ENCODE assay signal across 7 cellular contexts in genomic region chr12:57745485-57745881, GRCh38. TPM values are rescaled to one million over a fixed set of nuclear protein-coding genes. Genes with fewer than 3 reads are reported as not detected.
DNase-seq lines count a peak whose midpoint lies in the region; ATAC-seq and TF ChIP-seq lines count a peak whose summit lies in the region.

No MANE protein-coding gene starts in this region.

- DNase-seq in HFFc6 (no peak), right cardiac atrium (peak in 1 of 3 donors; percentile 34), spleen (peak; percentile 74), AG08396 (ENCODE audit: low spot score) (no peak)
- DNase-seq in activated CD8-positive, alpha-beta T cell treated with anti-CD3 and anti-CD28 coated beads for 36 hours: no peak
- no peak for DNase-seq in stimulated activated CD8-positive, alpha-beta memory T cell treated with anti-CD3 and anti-CD28 coated beads, Interleukin-4, amount 100 ng/mL, for 48 hours

- POLR2A ChIA-PET in activated CD8-positive, alpha-beta T cell treated with anti-CD3 and anti-CD28 coated beads for 36 hours (lab: Charles Lee): interaction anchor here (1.1 to 3.1 kb wide), 5 partner anchors 11 to 97 kb away, joined by 3 to 9 read pairs (median 6); no protein-coding TSS in a partner anchor

- peak overlapping the region; percentile 98 for H3K4me3 Mint-ChIP-seq in HFFc6
- peak overlapping the region; percentile 92 for H3K4me3 Mint-ChIP-seq in activated CD8-positive, alpha-beta T cell treated with anti-CD3 and anti-CD28 coated beads for 36 hours

- peaks cover 0 to 46% (median 36%) of the 10 kb centered on the region in 6 donors for H3K36me3 ChIP-seq in spleen

- H3K27ac Mint-ChIP-seq in HFFc6: peak overlapping the region; percentile 99
- H3K27ac Mint-ChIP-seq in activated CD8-positive, alpha-beta T cell treated with anti-CD3 and anti-CD28 coated beads for 36 hours: peak overlapping the region; percentile 94

- TF ChIP-seq POLR2A in spleen (IDR thresholded peaks at IDR 0.05): no peak

- H3K27me3 Mint-ChIP-seq in HFFc6 (ENCODE audit: insufficient read depth): peaks cover 15% of the 10 kb centered on the region
- H3K27me3 Mint-ChIP-seq in activated CD8-positive, alpha-beta T cell treated with anti-CD3 and anti-CD28 coated beads for 36 hours: no peaks in the 10 kb centered on the region

- H3K27ac ChIP-seq in right cardiac atrium (ENCODE audit: low read length) (peak overlapping the region; percentile 97), spleen (peak overlapping the region; percentile 86 to 94 (median 92))

- peaks cover 29% of the 10 kb centered on the region for H3K4me1 Mint-ChIP-seq in HFFc6 (ENCODE audit: low read depth)
- peaks cover 46% of the 10 kb centered on the region for H3K4me1 Mint-ChIP-seq in activated CD8-positive, alpha-beta T cell treated with anti-CD3 and anti-CD28 coated beads for 36 hours (ENCODE audit: low read depth)

- peaks cover 30% of the 10 kb centered on the region for H3K36me3 Mint-ChIP-seq in HFFc6 (ENCODE audit: low read depth)
- peaks cover 45% of the 10 kb centered on the region for H3K36me3 Mint-ChIP-seq in activated CD8-positive, alpha-beta T cell treated with anti-CD3 and anti-CD28 coated beads for 36 hours (ENCODE audit: low read depth)

- H3K4me1 ChIP-seq in right cardiac atrium (ENCODE audit: control insufficient read depth, insufficient read depth, low read length) (peaks cover 2% of the 10 kb centered on the region), spleen (peaks cover 18 to 63% (median 45%) of the 10 kb centered on the region in 6 donors)

- intact Hi-C loops in activated CD8-positive, alpha-beta T cell treated with anti-CD3 and anti-CD28 coated beads for 36 hours (cut with micrococcal nuclease): no loop called here
- intact Hi-C loops in right cardiac atrium (cut with DNase I): no loop called here
- intact Hi-C loops in spleen (cut with DNase I; ENCODE audit: low total_unique reads): no loop called here

- peaks cover 3% of the 10 kb centered on the region; the same call in 1 of the 2 replicates for H3K9me3 Mint-ChIP-seq in HFFc6
- no peaks in the 10 kb centered on the region for H3K9me3 Mint-ChIP-seq in activated CD8-positive, alpha-beta T cell treated with anti-CD3 and anti-CD28 coated beads for 36 hours

- no peak for TF ChIP-seq CTCF in HFFc6 (IDR thresholded peaks at IDR 0.05)
- no peak for TF ChIP-seq CTCF in activated CD8-positive, alpha-beta T cell treated with anti-CD3 and anti-CD28 coated beads for 36 hours (IDR thresholded peaks at IDR 0.05)
- no peak for TF ChIP-seq CTCF in spleen (IDR thresholded peaks at IDR 0.05 in 8 of 11, conservative IDR thresholded peaks at IDR 0.05 in 3 of 11)

- H3K27me3 ChIP-seq in right cardiac atrium (ENCODE audit: control insufficient read depth, insufficient read depth) (no peaks in the 10 kb centered on the region), spleen (replicated peaks in 1 of 7) (no peaks in the 10 kb centered on the region)

- H3K9me3 ChIP-seq in right cardiac atrium (ENCODE audit: control insufficient read depth, low read length): no peaks in the 10 kb centered on the region
- H3K9me3 ChIP-seq in spleen: no peaks in the 10 kb centered on the region

- 38% methylated on average over 8 of the region's 8 CpGs for WGBS in right cardiac atrium
- WGBS in spleen, 5 donors: 44 to 56% (median 54%) methylated on average over 7 to 8 of the region's 8 CpGs

- ATAC-seq in activated CD8-positive, alpha-beta T cell treated with anti-CD3 and anti-CD28 coated beads for 36 hours: no peak
- ATAC-seq in right cardiac atrium (peak; percentile 3 to 18), GM18873 (IDR thresholded peaks at IDR 0.05; ENCODE audit: low FRiP score, unreplicated experiment) (no peak)

- CTCF ChIA-PET in activated CD8-positive, alpha-beta T cell treated with anti-CD3 and anti-CD28 coated beads for 36 hours (lab: Charles Lee): interaction anchor here (0.7 to 2.6 kb wide), 5 partner anchors 11 to 162 kb away, joined by 3 to 13 read pairs (median 4); no protein-coding TSS in a partner anchor

- H3K4me3 ChIP-seq in right cardiac atrium (ENCODE audit: low read length) (peak overlapping the region; percentile 89), spleen (peak overlapping the region; percentile 42 to 78 (median 63))

RNA-seq across cellular contexts. Expression of gene TSPAN31, which starts 0.6 kb away (rescaled TPM):
- 10 to 100 TPM; 20.3 to 32.3 (median 24.3) TPM for total RNA-seq in HFFc6 (2021; fragmentation: NEBNext Ultra II Directional; extraction: Animal tissue kit (Norgen Biotek cat#: 25700))
- 1 to 10 TPM; 6.9 to 7.5 TPM for total RNA-seq in activated CD8-positive, alpha-beta T cell treated with anti-CD3 and anti-CD28 coated beads for 36 hours
- total RNA-seq in right cardiac atrium: 10 to 100 TPM; 31.5 to 41.3 (median 34.5) TPM
- 43.9 TPM for polyA plus RNA-seq in right cardiac atrium
- total RNA-seq in spleen: 10 to 100 TPM; 27.1 to 93.1 (median 33.4) TPM
- 10 to 100 TPM; 16.9 to 25.9 (median 25.3) TPM for polyA plus RNA-seq in spleen

RNA-seq across cellular contexts. Expression of gene CDK4, which starts 6.6 kb away (rescaled TPM):
- total RNA-seq in HFFc6 (2021; fragmentation: NEBNext Ultra II Directional; extraction: Animal tissue kit (Norgen Biotek cat#: 25700)): 100 to 1,000 TPM; 112 to 140 (median 116) TPM
- total RNA-seq in activated CD8-positive, alpha-beta T cell treated with anti-CD3 and anti-CD28 coated beads for 36 hours: 100 to 1,000 TPM; 218 to 221 TPM
- total RNA-seq in right cardiac atrium: 10 to 100 TPM; 50.9 to 53.9 (median 53.4) TPM
- 29.7 TPM for polyA plus RNA-seq in right cardiac atrium
- 10 to 100 TPM; 34.3 to 77.8 (median 51.6) TPM for total RNA-seq in spleen
- 10 to 100 TPM; 36.2 to 72.0 (median 56.0) TPM for polyA plus RNA-seq in spleen

RNA-seq across cellular contexts. Expression of gene AGAP2, which starts 6.9 kb away (rescaled TPM):
- under 1 TPM; 0.14 to 0.18 (median 0.14) TPM for total RNA-seq in HFFc6 (2021; fragmentation: NEBNext Ultra II Directional; extraction: Animal tissue kit (Norgen Biotek cat#: 25700))
- 10 to 100 TPM; 22.4 TPM for total RNA-seq in activated CD8-positive, alpha-beta T cell treated with anti-CD3 and anti-CD28 coated beads for 36 hours
- total RNA-seq in right cardiac atrium (under 1 TPM; 0.53 to 0.91 (median 0.72) TPM), spleen (10 to 100 TPM; 13.4 to 21.8 (median 19.5) TPM)
- polyA plus RNA-seq in right cardiac atrium (1.7 TPM), spleen (1 to 10 TPM; 5.5 to 9.9 (median 6.6) TPM)

RNA-seq across cellular contexts. Expression of gene MARCHF9, which starts 9.4 kb away (rescaled TPM):
- 1 to 10 TPM in 4 of 6 experiments, under 1 TPM in 2; 0.94 to 3.2 (median 1.2) TPM for total RNA-seq in HFFc6 (2021; fragmentation: NEBNext Ultra II Directional; extraction: Animal tissue kit (Norgen Biotek cat#: 25700))
- total RNA-seq in activated CD8-positive, alpha-beta T cell treated with anti-CD3 and anti-CD28 coated beads for 36 hours: 10 to 100 TPM; 23.4 to 24.3 TPM
- 10 to 100 TPM; 15.2 to 17.8 (median 16.4) TPM for total RNA-seq in right cardiac atrium
- polyA plus RNA-seq in right cardiac atrium: 14.3 TPM
- total RNA-seq in spleen: 10 to 100 TPM; 17.2 to 36.8 (median 23.0) TPM
- polyA plus RNA-seq in spleen: 10 to 100 TPM; 29.0 to 49.0 (median 33.0) TPM

RNA-seq across cellular contexts. Expression of gene CYP27B1, which starts 21.4 kb away (rescaled TPM):
- total RNA-seq in HFFc6 (2021; fragmentation: NEBNext Ultra II Directional; extraction: Animal tissue kit (Norgen Biotek cat#: 25700)): 1 to 10 TPM in 3 of 6 experiments, under 1 TPM in 3; 0.57 to 1.8 (median 0.96) TPM
- 1 to 10 TPM; 7.6 to 7.9 TPM for total RNA-seq in activated CD8-positive, alpha-beta T cell treated with anti-CD3 and anti-CD28 coated beads for 36 hours
- total RNA-seq in right cardiac atrium (under 1 TPM in 3 of 4 donors, not detected in 1; 0.12 to 0.22 (median 0.14) TPM), spleen (1 to 10 TPM in 2 of 7 donors, under 1 TPM in 5; 0.23 to 1.5 (median 0.47) TPM)
- polyA plus RNA-seq in right cardiac atrium (0.18 TPM), spleen (under 1 TPM; 0.20 to 0.48 (median 0.30) TPM)

Comparison
In these comparisons a context has a peak if more than half of its experiments do, and no peak if none do; other contexts are left out.
1. ATAC-seq: peak in right cardiac atrium (2 of 2); none in activated CD8-positive, alpha-beta T cell treated with anti-CD3 and anti-CD28 coated beads for 36 hours (single experiment) and GM18873 (single experiment).
2. RNA of gene AGAP2, which starts 6.9 kb away (total RNA-seq): 22.4 TPM in activated CD8-positive, alpha-beta T cell treated with anti-CD3 and anti-CD28 coated beads for 36 hours and 13.4 to 21.8 TPM in spleen; 0.53 to 0.91 TPM in right cardiac atrium and 0.14 to 0.18 TPM in HFFc6; every median in the first group is over 4 times any median in the second.